ENCODE assay signal across 17 cellular contexts in the genomic region with DNA sequence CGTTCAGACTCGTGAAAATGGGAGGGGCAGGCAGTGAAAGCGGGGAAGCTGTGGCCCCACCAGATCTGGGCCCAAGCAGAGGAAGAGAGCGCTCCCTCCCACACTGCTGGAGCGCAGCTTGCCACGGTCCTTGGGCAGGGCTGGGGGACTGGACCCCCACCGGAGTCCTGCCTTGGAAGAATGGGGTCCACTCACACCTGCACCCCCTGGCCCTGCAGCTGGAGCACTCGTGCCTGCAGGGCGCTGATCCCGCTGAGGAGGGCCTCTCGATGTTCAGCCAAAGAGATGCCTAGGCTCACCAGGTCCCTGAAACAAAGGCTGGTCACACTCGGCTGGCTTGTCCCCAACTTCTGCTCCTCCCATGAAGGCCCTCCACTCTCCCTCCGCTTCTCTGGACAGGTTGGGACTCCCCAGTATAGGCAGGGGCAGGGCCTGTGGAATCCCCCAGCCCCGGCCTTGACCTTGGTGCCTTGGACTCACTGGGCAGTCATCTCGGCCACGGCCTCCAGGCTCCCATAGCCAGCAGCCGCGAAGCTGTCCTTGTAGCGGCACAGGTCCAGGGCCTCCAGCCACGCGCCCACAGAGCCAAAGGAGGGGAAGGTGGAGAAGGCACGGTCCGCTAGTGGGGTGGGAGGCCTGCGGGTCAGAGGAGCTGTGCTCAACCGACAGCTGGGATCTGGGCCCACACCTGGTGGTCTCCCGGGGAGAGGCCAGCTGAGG. TPM values are rescaled to one million over a fixed set of nuclear protein-coding genes. Genes with fewer than 3 reads are reported as not detected.
DNase-seq lines count a peak whose midpoint lies in the region; ATAC-seq, FAIRE-seq and TF ChIP-seq lines count a peak whose summit lies in the region.
"Had no signal": no experiment of that assay in that cellular context is flagged by ENCODE, and none has a peak within 500 bp of the region (broad histone marks: within the 10 kb centered on the region; RNA-seq: fewer than 3 reads in every experiment).

No MANE protein-coding gene starts in this region.

- TF ChIP-seq EP300 in HepG2 (IDR thresholded peaks at IDR 0.05; ENCODE audit: low read depth in 2 of 2, low read length in 2 of 2) (no peak), HepG2 (CRISPR knock-in tag; IDR thresholded peaks at IDR 0.05; ENCODE audit: borderline replicate concordance) (no peak)

- H2AFZ ChIP-seq in HepG2 (ENCODE audit: low read length) (no peak overlapping the region), keratinocyte (ENCODE audit: control insufficient read depth, low read length) (peak overlapping the region; percentile 11)

- H3K4me2 ChIP-seq in HepG2 (ENCODE audit: low read depth, low read length) (peak overlapping the region; percentile 52), keratinocyte (ENCODE audit: control insufficient read depth, extremely low read depth, insufficient read depth, low read depth, low read length) (peak overlapping the region; percentile 35)
- H3K4me2 ChIP-seq: A549 had no signal

- H3K9me1 ChIP-seq in keratinocyte (ENCODE audit: control insufficient read depth, extremely low read depth, insufficient read depth, low read length): no peaks in the 10 kb centered on the region

- no TSS peak for BruUV-seq in HepG2 (replicated peaks; lab: Mats Ljungman, UMichigan)

- 61% methylated on average over 8 of the region's 26 CpGs for WGBS in HepG2 (ENCODE audit: low lambda C conversion rate)
- 87% methylated on average over 7 of the region's 26 CpGs for WGBS in right lobe of liver (ENCODE audit: insufficient coverage, low coverage, low lambda C conversion rate, missing lambda C conversion rate)

- H3K9me3 ChIP-seq in HepG2 (ENCODE audit: low read length) (no peaks in the 10 kb centered on the region), right lobe of liver (no peaks in the 10 kb centered on the region), keratinocyte (ENCODE audit: control insufficient read depth, low read depth, low read length) (no peaks in the 10 kb centered on the region)
- H3K9me3 ChIP-seq: A549 had no signal

- H3K27me3 ChIP-seq in HepG2 (ENCODE audit: control insufficient read depth in 1 of 2, insufficient read depth in 2 of 2, low read length in 2 of 2) (peaks cover 5 to 15% of the 10 kb centered on the region in 2 experiments; a peak in 4 of 5 replicates), right lobe of liver (no peaks in the 10 kb centered on the region), keratinocyte (ENCODE audit: control insufficient read depth, extremely low read depth, insufficient read depth, low read length) (no peaks in the 10 kb centered on the region)

- TF ChIP-seq POLR2A in HepG2 (IDR thresholded peaks at IDR 0.05; ENCODE audit: insufficient read depth in 1 of 2, low read depth in 2 of 2, low read length in 2 of 2) (no peak), right lobe of liver (IDR thresholded peaks at IDR 0.05) (no peak)

- H3K27ac ChIP-seq in HepG2 (ENCODE audit: extremely low read length, insufficient read depth, low read length) (no peak overlapping the region), right lobe of liver (no peak overlapping the region), keratinocyte (ENCODE audit: control insufficient read depth, insufficient read depth, low read length) (no peak overlapping the region)
- H3K27ac ChIP-seq: 22Rv1, A549, C4-2B had no signal

- ATAC-seq in HepG2 (peak; percentile 58), right lobe of liver (no peak)
- ATAC-seq: A549, GM12878 had no signal

- H3K4me3 ChIP-seq in HepG2 (replicated peaks in 1 of 3; ENCODE audit: insufficient read depth in 1 of 3, low read depth in 2 of 3, low read length in 3 of 3) (peak overlapping the region in 1 of 3 experiments; percentile 40; a peak in 1 of 6 replicates), right lobe of liver (no peak overlapping the region), keratinocyte (ENCODE audit: control insufficient read depth in 2 of 3, extremely low read depth in 1 of 3, insufficient read depth in 2 of 3, low read depth in 1 of 3, low read length in 3 of 3) (no peak overlapping the region)
- H3K4me3 ChIP-seq: A549, GM12878 had no signal

- intact Hi-C loops in HepG2 (cut with micrococcal nuclease; ENCODE audit: unreplicated experiment) (no loop called here), right lobe of liver (cut with DNase I) (no loop called here), posterior vena cava (cut with DNase I) (no loop called here)

- no peak overlapping the region for H3K9ac ChIP-seq in HepG2 (ENCODE audit: insufficient read depth, low read depth, low read length)
- H3K9ac ChIP-seq in keratinocyte (ENCODE audit: control insufficient read depth, extremely low read depth, insufficient read depth, low read length): no peak overlapping the region

- no peaks in the 10 kb centered on the region for H3K79me2 ChIP-seq in HepG2 (ENCODE audit: insufficient read depth, low read length)
- no peaks in the 10 kb centered on the region for H3K79me2 ChIP-seq in keratinocyte (ENCODE audit: control insufficient read depth, insufficient read depth, low read length)

- CTCF ChIA-PET in HepG2 (lab: Yijun Ruan, JAX; ENCODE audit: low intra/inter-chr PET ratio, low total read pairs): no interaction called here

- H4K20me1 ChIP-seq in HepG2 (ENCODE audit: insufficient read depth, low read length) (no peaks in the 10 kb centered on the region), keratinocyte (ENCODE audit: control insufficient read depth, extremely low read depth, insufficient read depth, low read length) (no peaks in the 10 kb centered on the region)

- in situ Hi-C loops in HepG2 (cut with HindIII; ENCODE audit: extremely low pct_ligation_motif_present, low pct_unique_long_range_greater_than_20kb): no loop called here

- TF ChIP-seq CTCF in HepG2 (CRISPR knock-in tag; IDR thresholded peaks at IDR 0.05) (no peak), right lobe of liver (IDR thresholded peaks at IDR 0.05) (no peak), keratinocyte (optimal IDR thresholded peaks at IDR 0.05 in 1 of 3, IDR thresholded peaks at IDR 0.05 in 1 of 3, conservative IDR thresholded peaks at IDR 0.05 in 1 of 3; ENCODE audit: extremely low read depth in 1 of 3, insufficient read depth in 2 of 3, low read length in 3 of 3) (no peak)

- dilution Hi-C loops in keratinocyte (cut with MboI; ENCODE audit: extremely low pct_ligation_motif_present, low sequenced_read_pairs): no loop called here

- DNase-seq in HepG2 (ENCODE audit: low spot score) (no peak), right lobe of liver (no peak), keratinocyte (ENCODE audit: low read depth, low spot score) (no peak), posterior vena cava (ENCODE audit: low spot score) (peak; percentile 66), NCI-H1417 treated with DMSO at 0.1 percent for 48 hours (lab: John Stamatoyannopoulos, UW) (no peak), activated T-cell treated with anti-CD3 and anti-CD28 coated beads for 4 hours (no peak)
- no peak for DNase-seq in activated CD8-positive, alpha-beta memory T cell treated with anti-CD3 and anti-CD28 coated beads for 24 hours
- DNase-seq: AML-193; CD4-positive, alpha-beta T cell; DMS153; DMS79 treated with DMSO at 0.1 percent for 48 hours; GOT3; H9 had no signal

- H3K36me3 ChIP-seq in HepG2 (replicated peaks in 1 of 2; ENCODE audit: control insufficient read depth in 1 of 2, insufficient read depth in 2 of 2, low read length in 2 of 2) (no peaks in the 10 kb centered on the region), right lobe of liver (no peaks in the 10 kb centered on the region), keratinocyte (ENCODE audit: control insufficient read depth in 2 of 2, extremely low read depth in 1 of 2, insufficient read depth in 2 of 2, low read length in 2 of 2) (no peaks in the 10 kb centered on the region)

- no peak for FAIRE-seq in HepG2 (lab: Jason Lieb, UNC)
- no peak for FAIRE-seq in keratinocyte (lab: Jason Lieb, UNC)
- FAIRE-seq: A549, GM12878 had no signal

- no peak for TF ChIP-seq RAD21 in HepG2 (CRISPR knock-in tag; IDR thresholded peaks at IDR 0.05)

- H3K4me1 ChIP-seq in HepG2 (ENCODE audit: insufficient read depth, low read length): peaks cover 63% of the 10 kb centered on the region
- no peaks in the 10 kb centered on the region for H3K4me1 ChIP-seq in right lobe of liver
- H3K4me1 ChIP-seq in keratinocyte (ENCODE audit: control insufficient read depth, extremely low read depth, insufficient read depth, low read length): peaks cover 12% of the 10 kb centered on the region
- H3K4me1 ChIP-seq: A549 had no signal

- POLR2A ChIA-PET in HepG2 (lab: Yijun Ruan, JAX): interaction anchor here (0.5 kb wide), 1 partner anchor 359 kb away, joined by 3 read pairs; no protein-coding TSS in a partner anchor

RNA-seq across cellular contexts. Expression of gene CDCA8, which starts 26.0 kb away (rescaled TPM):
- total RNA-seq in HepG2 (2016; rRNA removed; fragmentation: Illumina TruSeq; extraction: Trizol) (38.6 and 48.7 TPM in 2 replicates), right lobe of liver (1 to 10 TPM in 2 of 6 experiments, under 1 TPM in 4; 0.31 to 2.2 (median 0.76) TPM), posterior vena cava (under 1 TPM; 0.42 to 0.48 TPM)
- total RNA-seq in HepG2 (2016; cell fraction: cytosol; rRNA removed; fragmentation: Illumina TruSeq; extraction: Trizol; ENCODE audit: low read depth): 8.9 and 10.2 TPM in 2 replicates
- total RNA-seq in HepG2 (2016; cell fraction: insoluble cytoplasmic fraction; rRNA removed; fragmentation: Illumina TruSeq; extraction: Trizol): 38.9 and 41.7 TPM in 2 replicates
- 24.2 and 26.4 TPM in 2 replicates for total RNA-seq in HepG2 (2016; cell fraction: membrane; rRNA removed; fragmentation: Illumina TruSeq; extraction: Trizol)
- 18.9 and 20.3 TPM in 2 replicates for total RNA-seq in HepG2 (2016; cell fraction: nucleus; rRNA removed; fragmentation: Illumina TruSeq; extraction: Trizol)
- polyA plus RNA-seq in HepG2 (2011; rRNA removed) (16.7 and 24.1 TPM in 2 replicates), keratinocyte (3.7 to 22.1 TPM (median 15.1 TPM) in 3 replicates)
- polyA plus RNA-seq in HepG2 (2011; cell fraction: cytosol; rRNA removed): 20.5 and 26.2 TPM in 2 replicates
- polyA plus RNA-seq in HepG2 (2011; cell fraction: nucleus; rRNA removed): 11.8 and 15.5 TPM in 2 replicates
- polyA plus RNA-seq in HepG2 (2012): 10.8 and 17.1 TPM in 2 replicates
- 5.2 and 5.7 TPM in 2 replicates for polyA plus RNA-seq in HepG2 (2016; cell fraction: cytosol; fragmentation: Illumina TruSeq; extraction: Trizol; ENCODE audit: low read depth)
- 45.9 and 54.1 TPM in 2 replicates for polyA plus RNA-seq in HepG2 (2016; cell fraction: insoluble cytoplasmic fraction; fragmentation: Illumina TruSeq; extraction: Trizol; ENCODE audit: low read depth)
- polyA plus RNA-seq in HepG2 (2016; cell fraction: membrane; fragmentation: Illumina TruSeq; extraction: Trizol; ENCODE audit: low read depth): 12.7 and 13.2 TPM in 2 replicates
- 32.7 and 33.4 TPM in 2 replicates for polyA plus RNA-seq in HepG2 (2016; cell fraction: nucleus; fragmentation: Illumina TruSeq; extraction: Trizol; ENCODE audit: insufficient read depth, low read depth)
- polyA minus RNA-seq in HepG2 (2011; rRNA and poly(A)+ RNA removed; ENCODE audit: low replicate concordance): 32.5 and 61.3 TPM in 2 replicates
- polyA minus RNA-seq in HepG2 (2011; cell fraction: cytosol; rRNA and poly(A)+ RNA removed): 12.6 and 18.5 TPM in 2 replicates
- polyA minus RNA-seq in HepG2 (2011; cell fraction: nucleus; rRNA and poly(A)+ RNA removed): 6.8 and 9.4 TPM in 2 replicates
- 0.60 TPM for polyA plus RNA-seq in keratinocyte (2011; ENCODE audit: low read depth)
- 6.7 and 8.3 TPM in 2 replicates for polyA plus RNA-seq in keratinocyte (2011; cell fraction: cytosol; rRNA removed)
- 7.8 and 8.3 TPM in 2 replicates for polyA plus RNA-seq in keratinocyte (2011; cell fraction: nucleus; rRNA removed)
- polyA plus RNA-seq in keratinocyte (2012; ENCODE audit: low replicate concordance): 1.3 and 14.3 TPM in 2 replicates
- polyA minus RNA-seq in keratinocyte: 4.6 to 16.8 TPM (median 12.1 TPM) in 3 replicates
- polyA minus RNA-seq in keratinocyte (2011; cell fraction: cytosol; rRNA and poly(A)+ RNA removed): 4.8 TPM
- 2.3 and 2.6 TPM in 2 replicates for polyA minus RNA-seq in keratinocyte (2011; cell fraction: nucleus; rRNA and poly(A)+ RNA removed)

RNA-seq across cellular contexts. Expression of gene EPHA10, which starts 46.6 kb away (rescaled TPM):
- total RNA-seq in HepG2 (2016; rRNA removed; fragmentation: Illumina TruSeq; extraction: Trizol): 0.08 and 0.58 TPM in 2 replicates
- 0.10 TPM in 1 of 2 replicates, not detected in the other for total RNA-seq in HepG2 (2016; cell fraction: cytosol; rRNA removed; fragmentation: Illumina TruSeq; extraction: Trizol; ENCODE audit: low read depth)
- total RNA-seq in HepG2 (2016; cell fraction: insoluble cytoplasmic fraction; rRNA removed; fragmentation: Illumina TruSeq; extraction: Trizol): 0.17 and 0.19 TPM in 2 replicates
- 0.10 and 0.15 TPM in 2 replicates for total RNA-seq in HepG2 (2016; cell fraction: membrane; rRNA removed; fragmentation: Illumina TruSeq; extraction: Trizol)
- total RNA-seq in HepG2 (2016; cell fraction: nucleus; rRNA removed; fragmentation: Illumina TruSeq; extraction: Trizol): 0.25 and 0.40 TPM in 2 replicates
- polyA plus RNA-seq in HepG2 (2011; rRNA removed): 0.11 and 0.29 TPM in 2 replicates
- polyA plus RNA-seq in HepG2 (2011; cell fraction: cytosol; rRNA removed): 0.08 and 0.09 TPM in 2 replicates
- 1.4 and 2.3 TPM in 2 replicates for polyA plus RNA-seq in HepG2 (2011; cell fraction: nucleus; rRNA removed)
- 0.09 and 0.15 TPM in 2 replicates for polyA plus RNA-seq in HepG2 (2012)
- polyA plus RNA-seq in HepG2 (2016; cell fraction: cytosol; fragmentation: Illumina TruSeq; extraction: Trizol; ENCODE audit: low read depth): 0.01 TPM in 1 of 2 replicates, not detected in the other
- 0.08 TPM in 1 of 2 replicates, not detected in the other for polyA plus RNA-seq in HepG2 (2016; cell fraction: insoluble cytoplasmic fraction; fragmentation: Illumina TruSeq; extraction: Trizol; ENCODE audit: low read depth)
- 0.12 TPM in 1 of 2 replicates, not detected in the other for polyA plus RNA-seq in HepG2 (2016; cell fraction: membrane; fragmentation: Illumina TruSeq; extraction: Trizol; ENCODE audit: low read depth)
- polyA plus RNA-seq in HepG2 (2016; cell fraction: nucleus; fragmentation: Illumina TruSeq; extraction: Trizol; ENCODE audit: insufficient read depth, low read depth): 0.40 and 0.52 TPM in 2 replicates
- 0.08 and 0.63 TPM in 2 replicates for polyA minus RNA-seq in HepG2 (2011; rRNA and poly(A)+ RNA removed; ENCODE audit: low replicate concordance)
- polyA minus RNA-seq in HepG2 (2011; cell fraction: cytosol; rRNA and poly(A)+ RNA removed): not detected in 2 replicates
- polyA minus RNA-seq in HepG2 (2011; cell fraction: nucleus; rRNA and poly(A)+ RNA removed): 0.26 TPM in 1 of 2 replicates, not detected in the other
- total RNA-seq in right lobe of liver: under 1 TPM in 2 of 6 experiments, not detected in 4; 0.07 to 0.16 TPM
- 0.01 TPM in 1 of 3 replicates, not detected in the others for polyA plus RNA-seq in keratinocyte
- polyA plus RNA-seq in keratinocyte (2011; ENCODE audit: low read depth): not detected
- polyA plus RNA-seq in keratinocyte (2011; cell fraction: cytosol; rRNA removed): not detected in 2 replicates
- polyA plus RNA-seq in keratinocyte (2011; cell fraction: nucleus; rRNA removed): not detected in 2 replicates
- not detected in 2 replicates for polyA plus RNA-seq in keratinocyte (2012; ENCODE audit: low replicate concordance)
- not detected in 3 replicates for polyA minus RNA-seq in keratinocyte
- not detected for polyA minus RNA-seq in keratinocyte (2011; cell fraction: cytosol; rRNA and poly(A)+ RNA removed)
- 0.11 TPM in 1 of 2 replicates, not detected in the other for polyA minus RNA-seq in keratinocyte (2011; cell fraction: nucleus; rRNA and poly(A)+ RNA removed)
- under 1 TPM in 1 of 2 donors, not detected in 1; 0.05 TPM for total RNA-seq in posterior vena cava
- total RNA-seq: CD4-positive, alpha-beta T cell; GM12878 had no signal
